10 cellular contexts compared by ENCODE assay signal in the genomic region with DNA sequence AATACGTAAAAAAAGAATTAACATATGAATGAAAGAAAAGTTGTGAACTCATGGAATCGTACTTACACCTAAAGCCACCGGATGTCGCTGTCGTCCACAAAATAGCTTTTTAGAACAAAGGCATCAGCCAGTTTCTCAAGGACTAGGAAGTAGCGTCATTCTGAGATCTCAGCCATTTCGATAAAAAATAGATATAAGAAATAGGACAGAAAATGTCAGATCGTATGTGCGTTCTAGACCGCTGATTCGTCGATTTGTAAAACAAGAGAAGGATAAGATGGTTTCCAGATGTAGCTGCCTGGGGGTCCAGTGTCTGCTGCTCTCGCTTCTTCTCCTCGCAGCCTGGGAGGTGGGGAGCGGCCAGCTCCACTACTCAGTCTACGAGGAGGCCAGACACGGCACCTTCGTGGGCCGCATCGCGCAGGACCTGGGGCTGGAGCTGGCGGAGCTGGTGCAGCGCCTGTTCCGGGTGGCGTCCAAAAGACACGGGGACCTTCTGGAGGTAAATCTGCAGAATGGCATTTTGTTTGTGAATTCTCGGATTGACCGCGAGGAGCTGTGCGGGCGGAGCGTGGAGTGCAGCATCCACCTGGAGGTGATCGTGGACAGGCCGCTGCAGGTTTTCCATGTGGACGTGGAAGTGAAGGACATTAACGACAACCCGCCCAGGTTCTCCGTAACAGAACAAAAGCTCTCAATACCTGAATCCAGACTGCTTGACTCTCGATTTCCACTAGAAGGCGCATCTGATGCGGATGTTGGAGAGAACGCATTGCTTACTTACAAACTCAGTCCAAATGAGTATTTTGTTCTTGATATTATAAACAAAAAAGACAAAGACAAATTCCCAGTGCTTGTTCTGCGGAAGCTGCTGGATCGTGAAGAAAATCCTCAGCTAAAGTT. TPM values are rescaled to one million over a fixed set of nuclear protein-coding genes. Genes with fewer than 3 reads are reported as not detected.
DNase-seq lines count a peak whose midpoint lies in the region; ATAC-seq, FAIRE-seq and TF ChIP-seq lines count a peak whose summit lies in the region.
"Had no signal": no experiment of that assay in that cellular context is flagged by ENCODE, and none has a peak within 500 bp of the region (broad histone marks: within the 10 kb centered on the region; RNA-seq: fewer than 3 reads in every experiment).

A gene with protein sequence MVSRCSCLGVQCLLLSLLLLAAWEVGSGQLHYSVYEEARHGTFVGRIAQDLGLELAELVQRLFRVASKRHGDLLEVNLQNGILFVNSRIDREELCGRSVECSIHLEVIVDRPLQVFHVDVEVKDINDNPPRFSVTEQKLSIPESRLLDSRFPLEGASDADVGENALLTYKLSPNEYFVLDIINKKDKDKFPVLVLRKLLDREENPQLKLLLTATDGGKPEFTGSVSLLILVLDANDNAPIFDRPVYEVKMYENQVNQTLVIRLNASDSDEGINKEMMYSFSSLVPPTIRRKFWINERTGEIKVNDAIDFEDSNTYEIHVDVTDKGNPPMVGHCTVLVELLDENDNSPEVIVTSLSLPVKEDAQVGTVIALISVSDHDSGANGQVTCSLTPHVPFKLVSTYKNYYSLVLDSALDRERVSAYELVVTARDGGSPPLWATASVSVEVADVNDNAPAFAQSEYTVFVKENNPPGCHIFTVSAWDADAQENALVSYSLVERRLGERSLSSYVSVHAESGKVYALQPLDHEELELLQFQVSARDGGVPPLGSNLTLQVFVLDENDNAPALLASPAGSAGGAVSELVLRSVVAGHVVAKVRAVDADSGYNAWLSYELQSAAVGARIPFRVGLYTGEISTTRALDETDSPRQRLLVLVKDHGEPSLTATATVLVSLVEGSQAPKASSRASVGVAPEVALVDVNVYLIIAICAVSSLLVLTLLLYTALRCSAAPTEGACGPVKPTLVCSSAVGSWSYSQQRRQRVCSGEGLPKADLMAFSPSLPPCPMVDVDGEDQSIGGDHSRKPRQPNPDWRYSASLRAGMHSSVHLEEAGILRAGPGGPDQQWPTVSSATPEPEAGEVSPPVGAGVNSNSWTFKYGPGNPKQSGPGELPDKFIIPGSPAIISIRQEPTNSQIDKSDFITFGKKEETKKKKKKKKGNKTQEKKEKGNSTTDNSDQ (plus strand): TSS at position 126 of the 903 bp plus-strand sequence. CDS start 152 bp downstream, at position 278.

- TF ChIP-seq EP300 in sigmoid colon (IDR thresholded peaks at IDR 0.05), result no peak

- H3K4me3 Mint-ChIP-seq in glutamatergic neuron (ENCODE audit: unreplicated experiment), result peak within 1 kb of the TSS; percentile 86

- H3K27me3 Mint-ChIP-seq in glutamatergic neuron (ENCODE audit: unreplicated experiment), result peaks cover 10% of the 10 kb centered on the region

- no peak for ATAC-seq in left lung

- intact Hi-C loops in sigmoid colon (cut with DNase I), result loop anchor here (5.0 kb wide), 1 partner anchor 186 kb away; no protein-coding TSS in a partner anchor
- intact Hi-C loops in left lung (cut with DNase I), result no loop called here

- H3K4me3 ChIP-seq in HUES6 (ENCODE audit: low read depth, low read length) (peak within 1 kb of the TSS; percentile 72), sigmoid colon (peak within 1 kb of the TSS in 3 of 4 donors; percentile 8 to 27 (median 21)), left lung (no peak within 1 kb of the TSS)

- H3K4me1 ChIP-seq in HUES6 (ENCODE audit: control insufficient read depth, insufficient read depth, low read length) (no peaks in the 10 kb centered on the region), sigmoid colon (no peaks in the 10 kb centered on the region), left lung (no peaks in the 10 kb centered on the region)

- H3K27ac Mint-ChIP-seq in glutamatergic neuron (ENCODE audit: unreplicated experiment), result peak within 1 kb of the TSS; percentile 99

- peak within 1 kb of the TSS; percentile 55 for H3K9ac ChIP-seq in HUES6 (ENCODE audit: low read length)

- H3K9me3 Mint-ChIP-seq in glutamatergic neuron (ENCODE audit: unreplicated experiment), result peaks cover 24% of the 10 kb centered on the region

- TF ChIP-seq POLR2A in sigmoid colon (IDR thresholded peaks at IDR 0.05) (no peak), H54 (IDR thresholded peaks at IDR 0.05; ENCODE audit: low read depth, low read length) (no peak)

- H3K36me3 Mint-ChIP-seq in glutamatergic neuron (ENCODE audit: unreplicated experiment), result peaks cover 48% of the 10 kb centered on the region

- DNase-seq in RKO (ENCODE audit: low spot score) (peak; percentile 60), glutamatergic neuron (no peak), sigmoid colon (no peak), H54 (ENCODE audit: insufficient read length, low spot score) (no peak), SKM-1 (lab: John Stamatoyannopoulos, UW; ENCODE audit: unreplicated experiment) (no peak), left lung (no peak)
- DNase-seq: NCI-H1436 treated with DMSO at 0.1 percent for 48 hours had no signal

- no peak for FAIRE-seq in H54 (lab: Jason Lieb, UNC)
- FAIRE-seq: GM12891 had no signal

- H3K36me3 ChIP-seq in HUES6 (ENCODE audit: control insufficient read depth, insufficient read depth, low read length), result no peaks in the 10 kb centered on the region; the same call in 1 of the 2 replicates
- no peaks in the 10 kb centered on the region for H3K36me3 ChIP-seq in sigmoid colon
- no peaks in the 10 kb centered on the region for H3K36me3 ChIP-seq in left lung

- H3K27ac ChIP-seq in HUES6 (ENCODE audit: low read depth, low read length) (no peak within 1 kb of the TSS), sigmoid colon (no peak within 1 kb of the TSS), left lung (no peak within 1 kb of the TSS)
- H3K27ac ChIP-seq: VCaP had no signal

- peaks cover 8% of the 10 kb centered on the region for H3K4me1 Mint-ChIP-seq in glutamatergic neuron (ENCODE audit: low read depth, unreplicated experiment)

- H3K27me3 ChIP-seq in HUES6 (ENCODE audit: control insufficient read depth, insufficient read depth, low read length), result no peaks in the 10 kb centered on the region
- peaks cover 0 to 65% (median 0%) of the 10 kb centered on the region in 3 donors for H3K27me3 ChIP-seq in sigmoid colon
- peaks cover 0 to 12% of the 10 kb centered on the region in 2 donors for H3K27me3 ChIP-seq in left lung

- H3K9me3 ChIP-seq in HUES6 (ENCODE audit: control insufficient read depth, insufficient read depth, low read depth, low read length), result peaks cover 12% of the 10 kb centered on the region; the same call in 1 of the 2 replicates
- peaks cover 3 to 21% (median 15%) of the 10 kb centered on the region in 4 donors for H3K9me3 ChIP-seq in sigmoid colon
- H3K9me3 ChIP-seq in left lung, result peaks cover 0 to 18% of the 10 kb centered on the region in 2 donors

- WGBS in sigmoid colon, 2 donors, result 33 to 60% methylated on average over 44 of the region's 44 CpGs

- TF ChIP-seq CTCF in glutamatergic neuron (IDR thresholded peaks at IDR 0.05; ENCODE audit: partially characterized antibody, unreplicated experiment), result peak; percentile 57
- TF ChIP-seq CTCF in sigmoid colon (IDR thresholded peaks at IDR 0.05), result no peak
- no peak for TF ChIP-seq CTCF in left lung (IDR thresholded peaks at IDR 0.05)

RNA-seq across cellular contexts. Expression of the gene that starts here (rescaled TPM):
- total RNA-seq in glutamatergic neuron (ENCODE audit: unreplicated experiment) (47.7 TPM), sigmoid colon (1 to 10 TPM in 1 of 4 donors, under 1 TPM in 3; 0.27 to 2.5 (median 0.69) TPM), left lung (1 to 10 TPM in 1 of 2 donors, under 1 TPM in 1; 0.47 to 1.7 TPM)
- polyA plus RNA-seq in sigmoid colon, result under 1 TPM in 1 of 3 donors, not detected in 2; 0.03 TPM

Comparison
In these comparisons a context has a peak if more than half of its experiments do, and no peak if none do; other contexts are left out.
1. RNA of the gene that starts here (total RNA-seq): 47.7 TPM in glutamatergic neuron (single experiment); 0.47 to 1.7 TPM in left lung and 0.27 to 2.5 TPM in sigmoid colon; every median in the first group is over 10 times any median in the second.
2. H3K4me3 ChIP-seq: peak in HUES6 (single experiment) and sigmoid colon (3 of 4); none in left lung (0 of 2).